In genomic region chr13:100596516-100596915, GRCh38 we compare ENCODE assay signal across 2 cellular contexts.
"Had no signal": no experiment of that assay in that cellular context is flagged by ENCODE, and none has a peak within 500 bp of the region (broad histone marks: within the 10 kb centered on the region; RNA-seq: fewer than 3 reads in every experiment).

No MANE protein-coding gene starts in this region.

- DNase-seq: H9 had no signal

- H3K4me2 ChIP-seq: GM23338 had no signal

- H3K4me3 ChIP-seq: GM23338 had no signal

- H2AFZ ChIP-seq: GM23338 had no signal
